ENCODE assay signal across 18 cellular contexts in genomic region chr15:63366451-63366850, GRCh38. TPM values are rescaled to one million over a fixed set of nuclear protein-coding genes. Genes with fewer than 3 reads are reported as not detected.
"Had no signal": no experiment of that assay in that cellular context is flagged by ENCODE, and none has a peak within 500 bp of the region (broad histone marks: within the 10 kb centered on the region; RNA-seq: fewer than 3 reads in every experiment).

No MANE protein-coding gene starts in this region.

- H3K36me3 ChIP-seq: adrenal gland, gastrocnemius medialis, left ventricle myocardium inferior, thoracic aorta had no signal

- H3K27me3 Mint-ChIP-seq: memory B cell; stimulated activated naive CD8-positive, alpha-beta T cell treated with anti-CD3 and anti-CD28 coated beads, Interleukin-15, Interleukin-2, amounts not matched to agents 100 ng/mL and 50 ng/mL, for 24 hours had no signal

- H3K27ac ChIP-seq: adrenal gland, gastrocnemius medialis, left ventricle myocardium inferior, thoracic aorta had no signal

- FAIRE-seq: keratinocyte had no signal

- H3K27me3 ChIP-seq: adrenal gland, gastrocnemius medialis had no signal

- H3K4me3 Mint-ChIP-seq: activated CD4-positive, alpha-beta T cell treated with anti-CD3 and anti-CD28 coated beads, Interleukin-2, amount 10 ng/mL, durations not matched to agents 7 days and 5 days; memory B cell; nephron progenitor cell; stimulated activated naive CD8-positive, alpha-beta T cell treated with anti-CD3 and anti-CD28 coated beads, Interleukin-15, Interleukin-2, amounts not matched to agents 100 ng/mL and 50 ng/mL, for 24 hours; WTC11 had no signal

- DNase-seq: activated CD4-positive, alpha-beta T cell treated with anti-CD3 and anti-CD28 coated beads, Interleukin-2, amount 10 ng/mL, durations not matched to agents 7 days and 5 days; activated naive CD4-positive, alpha-beta T cell treated with anti-CD3 and anti-CD28 coated beads, Interleukin-2, amount 50 U/mL, for 16 hours; activated T-cell treated with anti-CD3 and anti-CD28 coated beads for 4 hours; adrenal gland; dermis blood vessel endothelial cell; erythroblast; gastrocnemius medialis; left ventricle myocardium inferior; nephron progenitor cell; stimulated activated CD4-positive, alpha-beta T cell treated with anti-CD3 and anti-CD28 coated beads, Interleukin-2, amount 100 ng/mL, for 48 hours had no signal

- H3K9me3 Mint-ChIP-seq: activated CD4-positive, alpha-beta T cell treated with anti-CD3 and anti-CD28 coated beads, Interleukin-2, amount 10 ng/mL, durations not matched to agents 7 days and 5 days; activated T-helper 2 cell treated with anti-CD3 and anti-CD28 coated beads, Interferon-gamma antibody, Interleukin-2, Interleukin-4, amounts not matched to agents 10 μg/mL and 5 μg/mL and 100 μg/mL, durations not matched to agents 14 hours and 24 hours and 36 hours; memory B cell; nephron progenitor cell; stimulated activated naive CD8-positive, alpha-beta T cell treated with anti-CD3 and anti-CD28 coated beads, Interleukin-15, Interleukin-2, amounts not matched to agents 100 ng/mL and 50 ng/mL, for 24 hours; WTC11 had no signal

- H3K4me1 Mint-ChIP-seq: activated CD4-positive, alpha-beta T cell treated with anti-CD3 and anti-CD28 coated beads, Interleukin-2, amount 10 ng/mL, durations not matched to agents 7 days and 5 days had no signal

- H3K36me3 Mint-ChIP-seq: memory B cell, WTC11 had no signal

- H3K4me1 ChIP-seq: adrenal gland had no signal

- H3K4me3 ChIP-seq: adrenal gland, gastrocnemius medialis, left ventricle myocardium inferior, thoracic aorta had no signal

- ATAC-seq: gastrocnemius medialis, WTC11 had no signal

- H3K27ac Mint-ChIP-seq: activated CD4-positive, alpha-beta T cell treated with anti-CD3 and anti-CD28 coated beads, Interleukin-2, amount 10 ng/mL, durations not matched to agents 7 days and 5 days; activated T-helper 2 cell treated with anti-CD3 and anti-CD28 coated beads, Interferon-gamma antibody, Interleukin-2, Interleukin-4, amounts not matched to agents 10 μg/mL and 5 μg/mL and 100 μg/mL, durations not matched to agents 14 hours and 24 hours and 36 hours; nephron progenitor cell; stimulated activated naive CD8-positive, alpha-beta T cell treated with anti-CD3 and anti-CD28 coated beads, Interleukin-15, Interleukin-2, amounts not matched to agents 100 ng/mL and 50 ng/mL, for 24 hours; WTC11 had no signal

- H3K9me3 ChIP-seq: adrenal gland, gastrocnemius medialis, left ventricle myocardium inferior, thoracic aorta had no signal

RNA-seq across cellular contexts. Expression of gene CA12, which starts 15.2 kb away (rescaled TPM):
- total RNA-seq: activated CD4-positive, alpha-beta T cell treated with anti-CD3 and anti-CD28 coated beads, Interleukin-2, amount 10 ng/mL, durations not matched to agents 7 days and 5 days; activated CD8-positive, alpha-beta memory T cell treated with anti-CD3 and anti-CD28 coated beads for 36 hours; T-helper 1 cell treated with Interleukin-12 subunit alpha and Interleukin-12 subunit beta and Interleukin-4 antibody, amounts not matched to agents 30 ng/mL and 1 ng/mL, for 36 hours had no signal
